In the genomic region with DNA sequence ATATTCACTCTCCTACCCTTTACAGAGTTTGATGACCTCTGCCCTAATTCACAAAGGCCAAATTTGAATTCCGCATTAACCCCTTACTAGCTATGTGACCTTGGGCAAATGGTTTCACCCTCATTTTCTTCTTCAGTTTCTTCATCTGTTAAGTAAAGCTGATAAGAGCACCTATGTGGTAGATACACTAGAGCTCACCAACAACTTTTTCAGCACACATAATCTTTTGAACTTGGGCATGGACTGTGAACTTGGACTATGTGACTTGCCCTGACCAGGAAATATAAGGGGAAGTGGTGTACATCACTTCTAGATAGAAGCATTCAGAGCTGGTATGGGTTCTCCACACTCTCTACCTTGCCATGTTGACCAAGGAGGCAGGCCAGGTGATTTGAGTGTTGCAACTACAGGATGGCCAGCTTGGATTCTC, we compare ENCODE assay signal across 19 cellular contexts.
"Had no signal": no experiment of that assay in that cellular context is flagged by ENCODE, and none has a peak within 500 bp of the region (broad histone marks: within the 10 kb centered on the region; RNA-seq: fewer than 3 reads in every experiment).

No MANE protein-coding gene starts in this region.

- H3K4me3 ChIP-seq: thoracic aorta, upper lobe of right lung had no signal

- H3K27ac ChIP-seq: upper lobe of right lung had no signal

- ATAC-seq: T-helper 17 cell, upper lobe of right lung had no signal

- DNase-seq: activated B cell treated with CpG ODN at 0.5 μM for 24 hours; activated CD4-positive, alpha-beta T cell treated with anti-CD3 and anti-CD28 coated beads for 4 hours; activated CD4-positive, alpha-beta T cell treated with anti-CD3 and anti-CD28 coated beads, Interleukin-2, amount 50 U/mL, for 48 hours; activated effector memory CD4-positive, alpha-beta T cell treated with Interleukin-2 at 50 U/mL for 16 hours; activated naive CD4-positive, alpha-beta T cell treated with anti-CD3 and anti-CD28 coated beads for 36 hours; activated naive CD8-positive, alpha-beta T cell treated with anti-CD3 and anti-CD28 coated beads, Interleukin-2, amount 10 ng/mL, durations not matched to agents 7 days and 5 days; activated T-cell treated with anti-CD3 and anti-CD28 coated beads, Interleukin-2, amount 50 U/mL, for 48 hours; amniotic stem cell; cerebellar nuclear complex; cortex of kidney; foreskin fibroblast; nucleus accumbens; posterior cingulate gyrus; stimulated activated CD4-positive, alpha-beta T cell treated with anti-CD3 and anti-CD28 coated beads, Interleukin-4, amount 100 ng/mL, for 24 hours; stimulated activated naive CD4-positive, alpha-beta T cell treated with Interleukin-2 at 50 U/mL for 16 hours; SW 1271; T-helper 17 cell; upper lobe of right lung had no signal

- H3K27me3 ChIP-seq: upper lobe of right lung had no signal

- H3K36me3 ChIP-seq: thoracic aorta, upper lobe of right lung had no signal

- H3K9me3 ChIP-seq: thoracic aorta, upper lobe of right lung had no signal
